Comparison of ENCODE assay signal across 1 cellular context in the genomic region with DNA sequence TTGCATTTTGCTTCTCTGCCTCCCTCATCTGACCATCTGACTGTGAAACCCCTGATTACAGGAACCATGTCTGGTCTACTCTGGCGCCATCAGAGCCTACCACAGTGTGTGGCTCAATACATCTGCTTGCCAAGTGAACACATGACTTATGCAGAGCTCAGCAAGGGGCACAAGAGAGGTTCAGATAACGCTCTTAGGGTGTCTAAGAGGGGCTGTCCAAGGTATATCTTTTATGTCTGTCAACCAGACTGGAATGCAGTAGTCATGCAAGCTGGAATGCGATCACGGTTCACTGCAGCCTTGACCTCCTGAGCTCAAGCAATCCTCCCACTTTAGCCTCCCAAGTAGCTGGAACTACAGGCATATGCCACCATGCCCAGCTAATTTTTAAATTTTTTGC.
TF ChIP-seq lines count a peak whose summit lies in the region.

No MANE protein-coding gene starts in this region.

TF ChIP-seq in IMR-90, 13 proteins besides CTCF, POLR2A, EP300 and RAD21:
- no peak for TF ChIP-seq RFX5 (IDR thresholded peaks at IDR 0.05; ENCODE audit: low read depth, low read length)
- TF ChIP-seq MXI1 (IDR thresholded peaks at IDR 0.05; ENCODE audit: borderline replicate concordance, low read depth, low read length), result no peak
TF ChIP-seq in IMR-90: peak in this region for 0.
